8 cellular contexts compared by ENCODE assay signal in genomic region chr22:38398181-38398608, GRCh38. TPM values are rescaled to one million over a fixed set of nuclear protein-coding genes. Genes with fewer than 3 reads are reported as not detected.
A peak's percentile ranks its signal among the peaks of the same experiment; 100 is the strongest.
DNase-seq lines count a peak whose midpoint lies in the region; ATAC-seq and TF ChIP-seq lines count a peak whose summit lies in the region.
"Not testable (repeated sequence)": the region's sequence is repeated elsewhere in the genome, so short reads cannot be mapped to it uniquely, and the experiment has no call there.

No MANE protein-coding gene starts in this region.

- peak; percentile 23 for ATAC-seq in GM23338
- ATAC-seq in stimulated activated naive CD8-positive, alpha-beta T cell treated with anti-CD3 and anti-CD28 coated beads, Interleukin-15, amount 100 ng/mL, for 72 hours, result peak; percentile 71

- H3K4me1 Mint-ChIP-seq in GM23338, result peaks cover 67% of the 10 kb centered on the region
- peaks cover 46% of the 10 kb centered on the region for H3K4me1 Mint-ChIP-seq in stimulated activated naive CD8-positive, alpha-beta T cell treated with anti-CD3 and anti-CD28 coated beads, Interleukin-15, amount 100 ng/mL, for 72 hours

- not testable (repeated sequence) for H3K9me3 ChIP-seq in Karpas-422 (ENCODE audit: low read length); adrenal gland (replicated peaks in 1 of 3); mucosa of stomach (ENCODE audit: control insufficient read depth, low read length)

- H3K27ac ChIP-seq in GM23338 (ENCODE audit: low read depth) (peak overlapping the region; percentile 100; the same call in 1 of the 2 replicates), adrenal gland (peak overlapping the region in 4 of 5 donors; percentile 72 to 85 (median 80))
- not testable (repeated sequence) for H3K27ac ChIP-seq in Karpas-422 (ENCODE audit: low read length)

- DNase-seq in DMS53 (lab: John Stamatoyannopoulos, UW) (peak; percentile 79), GM23338 (ENCODE audit: low spot score) (peak; percentile 67), Karpas-422 (peak; percentile 73), SW480 (ENCODE audit: low spot score) (peak; percentile 58), adrenal gland (peak; percentile 60 to 74 (median 67)), germinal center (ENCODE audit: low spot score) (peak; percentile 53)
- DNase-seq in stimulated activated naive CD8-positive, alpha-beta T cell treated with anti-CD3 and anti-CD28 coated beads, Interleukin-15, amount 100 ng/mL, for 72 hours, result peak in 1 of 2 donors; percentile 50

- intact Hi-C loops in adrenal gland (cut with DNase I), result not testable (repeated sequence)

- H3K9me2 ChIP-seq in GM23338 (ENCODE audit: insufficient read depth); Karpas-422 (replicated peaks; ENCODE audit: insufficient read depth, low read length): not testable (repeated sequence)

- not testable (repeated sequence) for H2AFZ ChIP-seq in GM23338; Karpas-422 (ENCODE audit: low read length)

- H3K9me3 Mint-ChIP-seq in GM23338; stimulated activated naive CD8-positive, alpha-beta T cell treated with anti-CD3 and anti-CD28 coated beads, Interleukin-15, amount 100 ng/mL, for 72 hours: not testable (repeated sequence)

- peaks cover 19% of the 10 kb centered on the region for H3K27me3 Mint-ChIP-seq in GM23338 (ENCODE audit: insufficient read depth, low read depth, poor library complexity)
- peaks cover 20% of the 10 kb centered on the region for H3K27me3 Mint-ChIP-seq in stimulated activated naive CD8-positive, alpha-beta T cell treated with anti-CD3 and anti-CD28 coated beads, Interleukin-15, amount 100 ng/mL, for 72 hours

- H3K4me3 ChIP-seq in GM23338 (peak overlapping the region; percentile 88), Karpas-422 (ENCODE audit: low read length) (peak overlapping the region; percentile 70), adrenal gland (peak overlapping the region; percentile 18 to 98 (median 52))
- not testable (repeated sequence) for H3K4me3 ChIP-seq in mucosa of stomach (ENCODE audit: low read length)

- H3K9ac ChIP-seq in Karpas-422 (ENCODE audit: low read length) (peak overlapping the region; percentile 71), mucosa of stomach (ENCODE audit: low read length) (peak overlapping the region; percentile 62)

- H3K36me3 ChIP-seq in GM23338 (ENCODE audit: insufficient read depth); Karpas-422 (ENCODE audit: insufficient read depth, low read length); adrenal gland (replicated peaks in 1 of 2); mucosa of stomach (ENCODE audit: control insufficient read depth, insufficient read depth, low read length): not testable (repeated sequence)

- 0 to 4% (median 0%) methylated on average over 7 to 48 of the region's 48 CpGs for whole genome bisulfite sequencing in adrenal gland, 4 donors

- H3K27ac Mint-ChIP-seq in GM23338, result peak overlapping the region; percentile 89
- H3K27ac Mint-ChIP-seq in stimulated activated naive CD8-positive, alpha-beta T cell treated with anti-CD3 and anti-CD28 coated beads, Interleukin-15, amount 100 ng/mL, for 72 hours, result peak overlapping the region in 1 of 2 donors; percentile 85

- H3F3A ChIP-seq in GM23338 (replicated peaks; ENCODE audit: low read depth), result not testable (repeated sequence)

- TF ChIP-seq CTCF in GM23338 (conservative IDR thresholded peaks at IDR 0.05; ENCODE audit: low read depth in 2 of 2); adrenal gland (IDR thresholded peaks at IDR 0.05): not testable (repeated sequence)

- H3K79me2 ChIP-seq in GM23338 (replicated peaks; ENCODE audit: insufficient read depth), result peaks cover 43% of the 10 kb centered on the region
- not testable (repeated sequence) for H3K79me2 ChIP-seq in Karpas-422 (ENCODE audit: low read length)

- H3K36me3 Mint-ChIP-seq in GM23338 (ENCODE audit: low read depth), result not testable (repeated sequence)

- not testable (repeated sequence) for H4K20me1 ChIP-seq in GM23338 (replicated peaks; ENCODE audit: insufficient read depth); Karpas-422 (ENCODE audit: insufficient read depth, low read depth, low read length)

- not testable (repeated sequence) for H3K4me2 ChIP-seq in GM23338
- H3K4me2 ChIP-seq in Karpas-422 (ENCODE audit: low read depth, low read length, poor library complexity, severe bottlenecking), result peak overlapping the region; percentile 77

- H3K4me1 ChIP-seq in GM23338 (ENCODE audit: insufficient read depth) (peaks cover 54% of the 10 kb centered on the region), Karpas-422 (ENCODE audit: low read length) (peaks cover 35% of the 10 kb centered on the region), adrenal gland (replicated peaks in 1 of 2) (peaks cover 0 to 19% of the 10 kb centered on the region in 2 donors)
- not testable (repeated sequence) for H3K4me1 ChIP-seq in mucosa of stomach (ENCODE audit: control insufficient read depth, insufficient read depth, low read length)

- not testable (repeated sequence) for H3K27me3 ChIP-seq in GM23338 (ENCODE audit: insufficient read depth); Karpas-422 (ENCODE audit: low read length); adrenal gland; mucosa of stomach (ENCODE audit: control insufficient read depth, insufficient read depth, low read length)

- H3K4me3 Mint-ChIP-seq in GM23338, result peak overlapping the region; percentile 86
- H3K4me3 Mint-ChIP-seq in stimulated activated naive CD8-positive, alpha-beta T cell treated with anti-CD3 and anti-CD28 coated beads, Interleukin-15, amount 100 ng/mL, for 72 hours, result peak overlapping the region; percentile 83 to 84

- not testable (repeated sequence) for TF ChIP-seq POLR2A in adrenal gland (IDR thresholded peaks at IDR 0.05)

RNA-seq across cellular contexts. Expression of gene KCNJ4, which starts 56.8 kb away (rescaled TPM):
- total RNA-seq in GM23338 (2014; rRNA removed; shearing (Covaris generic)), result 1.3 TPM in 2 replicates
- 0.23 and 0.28 TPM in 2 replicates for polyA plus RNA-seq in GM23338 (2016; fragmentation: Nextera tagmentation; extraction: Ambion mirVana)
- total RNA-seq in Karpas-422 (2014; rRNA removed; shearing (Covaris generic); ENCODE audit: low replicate concordance), result not detected in 2 replicates
- under 1 TPM in 4 of 8 donors, not detected in 4; 0.20 to 0.38 (median 0.31) TPM for total RNA-seq in adrenal gland
- under 1 TPM; 0.07 to 0.56 (median 0.27) TPM for polyA plus RNA-seq in adrenal gland
